In genomic region chr4:10965196-10965595, GRCh38 we compare ENCODE assay signal across 18 cellular contexts.
A peak's percentile ranks its signal among the peaks of the same experiment; 100 is the strongest.
DNase-seq lines count a peak whose midpoint lies in the region; ATAC-seq and TF ChIP-seq lines count a peak whose summit lies in the region.
"Had no signal": no experiment of that assay in that cellular context is flagged by ENCODE, and none has a peak within 500 bp of the region (broad histone marks: within the 10 kb centered on the region; RNA-seq: fewer than 3 reads in every experiment).

No MANE protein-coding gene starts in this region.

- WGBS in transverse colon (ENCODE audit: low coverage in 1 of 2), 2 donors = 75% methylated on average over 5 of the region's 5 CpGs

- H3K36me3 ChIP-seq in neural progenitor cell (no peaks in the 10 kb centered on the region), transverse colon (no peaks in the 10 kb centered on the region)
- H3K36me3 ChIP-seq: SJSA1 had no signal

- H3K79me2 ChIP-seq in neural progenitor cell (ENCODE audit: low read depth) = no peaks in the 10 kb centered on the region

- peak overlapping the region in 3 of 5 experiments; percentile 18 to 73 (median 45) for H3K27ac Mint-ChIP-seq in brain
- peak overlapping the region; percentile 42 for H3K27ac Mint-ChIP-seq in neural progenitor cell
- H3K27ac Mint-ChIP-seq: CD4-positive, alpha-beta memory T cell had no signal

- no peak for TF ChIP-seq CTCF in brain (conservative IDR thresholded peaks at IDR 0.05)
- no peak for TF ChIP-seq CTCF in neural progenitor cell (IDR thresholded peaks at IDR 0.05)
- TF ChIP-seq CTCF in transverse colon (IDR thresholded peaks at IDR 0.05) = no peak

- H2AFZ ChIP-seq in neural progenitor cell (replicated peaks) = no peak overlapping the region

- intact Hi-C loops in transverse colon (cut with DNase I; ENCODE audit: low total_unique reads) = no loop called here

- H3F3A ChIP-seq in neural progenitor cell (ENCODE audit: low read depth) = peaks cover 20% of the 10 kb centered on the region

- H4K20me1 ChIP-seq in neural progenitor cell (ENCODE audit: low read depth) = no peaks in the 10 kb centered on the region

- H3K4me1 Mint-ChIP-seq in brain (peaks cover 22% of the 10 kb centered on the region), neural progenitor cell (peaks cover 27% of the 10 kb centered on the region)
- H3K4me1 Mint-ChIP-seq: CD4-positive, alpha-beta memory T cell had no signal

- no peak for ATAC-seq in activated CD4-positive, CD25-positive, alpha-beta regulatory T cell treated with anti-CD3 and anti-CD28 coated beads, Interleukin-2, amount 50 U/mL, for 24 hours
- ATAC-seq: HepG2 had no signal

- DNase-seq in DMS 273 treated with DMSO at 0.1 percent for 48 hours (lab: John Stamatoyannopoulos, UW) (peak; percentile 44), NCI-H146 treated with DMSO at 0.1 percent for 48 hours (lab: John Stamatoyannopoulos, UW; ENCODE audit: unreplicated experiment) (peak; percentile 73), neural progenitor cell (ENCODE audit: low spot score) (no peak), transverse colon (no peak), NCI-H2227 (lab: John Stamatoyannopoulos, UW; ENCODE audit: unreplicated experiment) (no peak)
- DNase-seq: ACHN; CD4-positive, alpha-beta memory T cell; NCI-H1105 treated with DMSO at 0.1 percent for 48 hours; NCI-H2029 treated with DMSO at 0.1 percent for 48 hours; NK-92 treated with Interleukin-12 subunit alpha and Interleukin-12 subunit beta, amount 100 ng/mL, for 24 hours; OCI-M1; RPMI8226; SW 1271 had no signal

- H3K27ac ChIP-seq in neural progenitor cell (no peak overlapping the region), transverse colon (no peak overlapping the region)
- H3K27ac ChIP-seq: KMS-11, SJSA1 had no signal

- H3K9me3 ChIP-seq in neural progenitor cell (ENCODE audit: low read depth) (no peaks in the 10 kb centered on the region), transverse colon (no peaks in the 10 kb centered on the region)
- H3K9me3 ChIP-seq: SJSA1 had no signal

- H3K27me3 Mint-ChIP-seq in brain (peaks cover 16% of the 10 kb centered on the region), neural progenitor cell (ENCODE audit: insufficient read depth, low read depth) (peaks cover 4% of the 10 kb centered on the region)
- H3K27me3 Mint-ChIP-seq: CD4-positive, alpha-beta memory T cell had no signal

- no peak for TF ChIP-seq EP300 in transverse colon (IDR thresholded peaks at IDR 0.05; ENCODE audit: low read depth)

- H3K27me3 ChIP-seq in neural progenitor cell = no peaks in the 10 kb centered on the region
- no peaks in the 10 kb centered on the region for H3K27me3 ChIP-seq in transverse colon
- H3K27me3 ChIP-seq: SJSA1 had no signal

- peak overlapping the region; percentile 70 for H3K4me2 ChIP-seq in neural progenitor cell
- H3K4me2 ChIP-seq: KMS-11 had no signal

- TF ChIP-seq POLR2A in transverse colon (IDR thresholded peaks at IDR 0.05) = no peak

- no peaks in the 10 kb centered on the region for H3K36me3 Mint-ChIP-seq in brain
- H3K36me3 Mint-ChIP-seq in neural progenitor cell = no peaks in the 10 kb centered on the region
- H3K36me3 Mint-ChIP-seq: CD4-positive, alpha-beta memory T cell had no signal

- H3K9ac ChIP-seq in neural progenitor cell = no peak overlapping the region
- H3K9ac ChIP-seq: KMS-11 had no signal

- H3K9me3 Mint-ChIP-seq in brain (peaks cover 0 to 7% (median 0%) of the 10 kb centered on the region in 5 experiments), neural progenitor cell (no peaks in the 10 kb centered on the region)

- H3K4me3 Mint-ChIP-seq in brain (no peak overlapping the region), neural progenitor cell (no peak overlapping the region)
- H3K4me3 Mint-ChIP-seq: CD4-positive, alpha-beta memory T cell had no signal

- H3K4me1 ChIP-seq in neural progenitor cell = peaks cover 18% of the 10 kb centered on the region
- H3K4me1 ChIP-seq in transverse colon = no peaks in the 10 kb centered on the region
- H3K4me1 ChIP-seq: SJSA1 had no signal

- H3K4me3 ChIP-seq in neural progenitor cell (no peak overlapping the region), transverse colon (no peak overlapping the region)
- H3K4me3 ChIP-seq: SJSA1 had no signal

- in situ Hi-C loops in transverse colon (cut with MboI; ENCODE audit: low pct_ligation_motif_present in 1 of 4, low pct_unique_long_range_greater_than_20kb in 1 of 4, low sequenced_read_pairs in 3 of 4) = no loop called here

Comparison
In these comparisons a context has a peak if more than half of its experiments do, and no peak if none do; other contexts are left out.
1. DNase-seq: peak in DMS 273 treated with DMSO at 0.1 percent for 48 hours (single experiment) and NCI-H146 treated with DMSO at 0.1 percent for 48 hours (single experiment); none in neural progenitor cell (single experiment), transverse colon (single experiment) and NCI-H2227 (single experiment).